In the genomic region with DNA sequence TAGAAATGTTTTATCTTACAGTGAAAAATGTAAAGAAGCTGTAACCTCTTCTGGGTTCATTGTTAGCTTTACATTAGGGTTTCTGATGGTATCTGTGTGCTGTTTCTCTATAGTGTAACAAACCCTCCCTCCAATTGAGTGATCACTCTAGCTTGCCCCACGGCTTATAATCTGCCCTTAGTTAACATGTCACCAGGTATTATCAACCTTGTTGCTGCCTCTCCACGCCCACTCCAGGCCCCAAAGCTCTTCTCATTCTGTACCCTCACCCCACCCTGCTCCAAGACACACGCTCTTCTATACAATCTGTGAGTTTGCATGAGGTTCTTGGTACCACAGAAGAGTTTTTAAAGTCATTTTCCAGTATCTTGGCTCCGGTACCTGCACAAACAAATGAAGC, we compare ENCODE assay signal across 14 cellular contexts.
A peak's percentile ranks its signal among the peaks of the same experiment; 100 is the strongest.
DNase-seq lines count a peak whose midpoint lies in the region; ATAC-seq and TF ChIP-seq lines count a peak whose summit lies in the region.
"Had no signal": no experiment of that assay in that cellular context is flagged by ENCODE, and none has a peak within 500 bp of the region (broad histone marks: within the 10 kb centered on the region; RNA-seq: fewer than 3 reads in every experiment).

No MANE protein-coding gene starts in this region.

- H3K36me3 ChIP-seq in KOPT-K1 (ENCODE audit: insufficient read depth, low read length): no peaks in the 10 kb centered on the region
- 0 out of 2 replicates have a peak, but pooled peaks cover 5% of the 10 kb centered on the region for H3K36me3 ChIP-seq in OCI-LY7 (ENCODE audit: insufficient read depth, low read length)
- no peaks in the 10 kb centered on the region for H3K36me3 ChIP-seq in upper lobe of right lung

- no peaks in the 10 kb centered on the region for H3K27me3 ChIP-seq in upper lobe of right lung

- H3K27ac ChIP-seq in KOPT-K1 (ENCODE audit: low read depth, low read length, poor library complexity, severe bottlenecking) (peak overlapping the region; percentile 46), OCI-LY7 (ENCODE audit: low read depth, low read length, poor library complexity, severe bottlenecking) (no peak overlapping the region), upper lobe of right lung (no peak overlapping the region)

- H3K27me3 Mint-ChIP-seq in activated naive CD8-positive, alpha-beta T cell treated with anti-CD3 and anti-CD28 coated beads, Interleukin-2, amount 10 ng/mL, durations not matched to agents 7 days and 5 days: no peaks in the 10 kb centered on the region
- H3K27me3 Mint-ChIP-seq in progenitor cell of endocrine pancreas: no peaks in the 10 kb centered on the region

- CTCF ChIA-PET in OCI-LY7 (lab: Charles Lee; ENCODE audit: unreplicated experiment): interaction anchor here (1.0 to 1.4 kb wide), 3 partner anchors 10 to 204 kb away, joined by 3 read pairs; no protein-coding TSS in a partner anchor

- intact Hi-C loops in OCI-LY7 (cut with micrococcal nuclease; ENCODE audit: unreplicated experiment) (loop anchor here (10.0 kb wide), 1 partner anchor 414 kb away; no protein-coding TSS in a partner anchor), upper lobe of right lung (cut with DNase I) (no loop called here)

- peaks cover 53% of the 10 kb centered on the region for H3K79me2 ChIP-seq in OCI-LY7 (ENCODE audit: insufficient read depth, low read depth, low read length)

- no peaks in the 10 kb centered on the region for H3K9me2 ChIP-seq in OCI-LY7 (ENCODE audit: insufficient read depth, low read length)
- H3K9me2 ChIP-seq: SK-N-SH had no signal

- H4K20me1 ChIP-seq in OCI-LY7 (ENCODE audit: insufficient read depth, low read length): no peaks in the 10 kb centered on the region

- no peak overlapping the region for H2AFZ ChIP-seq in OCI-LY7 (ENCODE audit: low read length)

- H3K4me2 ChIP-seq in OCI-LY7 (ENCODE audit: low read length): no peak overlapping the region
- H3K4me2 ChIP-seq: SK-N-SH had no signal

- no peaks in the 10 kb centered on the region for H3K9me3 Mint-ChIP-seq in activated naive CD8-positive, alpha-beta T cell treated with anti-CD3 and anti-CD28 coated beads, Interleukin-2, amount 10 ng/mL, durations not matched to agents 7 days and 5 days
- H3K9me3 Mint-ChIP-seq in progenitor cell of endocrine pancreas (ENCODE audit: low read depth): no peaks in the 10 kb centered on the region

- H3K9me3 ChIP-seq in KOPT-K1 (ENCODE audit: insufficient read depth, low read length, poor library complexity, severe bottlenecking) (no peaks in the 10 kb centered on the region), OCI-LY7 (ENCODE audit: low read length) (no peaks in the 10 kb centered on the region), upper lobe of right lung (no peaks in the 10 kb centered on the region)
- H3K9me3 ChIP-seq: SK-N-SH had no signal

- H3K4me3 Mint-ChIP-seq in activated naive CD8-positive, alpha-beta T cell treated with anti-CD3 and anti-CD28 coated beads, Interleukin-2, amount 10 ng/mL, durations not matched to agents 7 days and 5 days: no peak overlapping the region
- no peak overlapping the region for H3K4me3 Mint-ChIP-seq in progenitor cell of endocrine pancreas (ENCODE audit: low read depth)

- peaks cover 54% of the 10 kb centered on the region for H3K36me3 Mint-ChIP-seq in activated naive CD8-positive, alpha-beta T cell treated with anti-CD3 and anti-CD28 coated beads, Interleukin-2, amount 10 ng/mL, durations not matched to agents 7 days and 5 days
- H3K36me3 Mint-ChIP-seq in progenitor cell of endocrine pancreas (ENCODE audit: insufficient read depth): no peaks in the 10 kb centered on the region

- no TSS peak for BruUV-seq in OCI-LY7 (replicated peaks; lab: Mats Ljungman, UMichigan)

- H3K27ac Mint-ChIP-seq in activated naive CD8-positive, alpha-beta T cell treated with anti-CD3 and anti-CD28 coated beads, Interleukin-2, amount 10 ng/mL, durations not matched to agents 7 days and 5 days: peak overlapping the region; percentile 39
- peak overlapping the region; percentile 22 for H3K27ac Mint-ChIP-seq in progenitor cell of endocrine pancreas

- POLR2A ChIA-PET in activated naive CD8-positive, alpha-beta T cell treated with anti-CD3 and anti-CD28 coated beads, Interleukin-2, amount 10 ng/mL, durations not matched to agents 7 days and 5 days (lab: Charles Lee): interaction anchor here (1.1 to 3.4 kb wide), 2 partner anchors 10 to 139 kb away, joined by 3 to 21 read pairs; a partner anchor contains a TSS
- POLR2A ChIA-PET in OCI-LY7 (lab: Charles Lee): interaction anchor here (1.0 to 15.5 kb wide), 9 partner anchors 9 to 410 kb away, joined by 3 to 277 read pairs (median 29); a partner anchor contains a TSS

- H3K4me1 ChIP-seq in OCI-LY7 (ENCODE audit: insufficient read depth, low read length, poor library complexity, severe bottlenecking): peaks cover 90% of the 10 kb centered on the region
- H3K4me1 ChIP-seq in upper lobe of right lung: peaks cover 44% of the 10 kb centered on the region

- TF ChIP-seq CTCF in progenitor cell of endocrine pancreas (IDR thresholded peaks at IDR 0.05; ENCODE audit: unreplicated experiment) (no peak), OCI-LY7 (conservative IDR thresholded peaks at IDR 0.05; ENCODE audit: low read length) (no peak), upper lobe of right lung (IDR thresholded peaks at IDR 0.05) (no peak)

- no peak overlapping the region for H3K4me3 ChIP-seq in OCI-LY7 (ENCODE audit: low read depth, low read length, poor library complexity, severe bottlenecking)
- H3K4me3 ChIP-seq in upper lobe of right lung: no peak overlapping the region

- peak; percentile 29 to 34 for ATAC-seq in activated CD4-positive, CD25-positive, alpha-beta regulatory T cell treated with anti-CD3 and anti-CD28 coated beads, Interleukin-2, amount 50 U/mL, for 24 hours
- no peak for ATAC-seq in activated naive CD8-positive, alpha-beta T cell treated with anti-CD3 and anti-CD28 coated beads, Interleukin-2, amount 10 ng/mL, durations not matched to agents 7 days and 5 days (ENCODE audit: low read depth)
- no peak for ATAC-seq in upper lobe of right lung
- ATAC-seq: PC-3 had no signal

- DNase-seq in activated CD4-positive, CD25-positive, alpha-beta regulatory T cell (lab: John Stamatoyannopoulos, UW): no peak
- DNase-seq in activated naive CD8-positive, alpha-beta T cell treated with anti-CD3 and anti-CD28 coated beads, Interleukin-2, amount 10 ng/mL, durations not matched to agents 7 days and 5 days: no peak
- DNase-seq in progenitor cell of endocrine pancreas (ENCODE audit: low spot score, unreplicated experiment) (no peak), OCI-LY7 (ENCODE audit: low spot score) (no peak), upper lobe of right lung (no peak)
- no peak for DNase-seq in stimulated activated CD4-positive, alpha-beta T cell treated with anti-CD3 and anti-CD28 coated beads, Interleukin-2, amount 100 ng/mL, for 24 hours
- DNase-seq: dermis blood vessel endothelial cell; mammary epithelial cell; NCI-H1694; PC-3; SK-N-SH; stimulated activated CD4-positive, alpha-beta T cell treated with anti-CD3 and anti-CD28 coated beads, Interleukin-4, amount 100 ng/mL, for 4 hours had no signal

- H3K4me1 Mint-ChIP-seq in activated naive CD8-positive, alpha-beta T cell treated with anti-CD3 and anti-CD28 coated beads, Interleukin-2, amount 10 ng/mL, durations not matched to agents 7 days and 5 days: peaks cover 67% of the 10 kb centered on the region
- H3K4me1 Mint-ChIP-seq in progenitor cell of endocrine pancreas (ENCODE audit: low read depth): peaks cover 52% of the 10 kb centered on the region

Comparison
In these comparisons a context has a peak if more than half of its experiments do, and no peak if none do; other contexts are left out.
1. ATAC-seq: peak in activated CD4-positive, CD25-positive, alpha-beta regulatory T cell treated with anti-CD3 and anti-CD28 coated beads, Interleukin-2, amount 50 U/mL, for 24 hours (2 of 2); none in activated naive CD8-positive, alpha-beta T cell treated with anti-CD3 and anti-CD28 coated beads, Interleukin-2, amount 10 ng/mL, durations not matched to agents 7 days and 5 days (single experiment) and upper lobe of right lung (single experiment).